In the genomic region with DNA sequence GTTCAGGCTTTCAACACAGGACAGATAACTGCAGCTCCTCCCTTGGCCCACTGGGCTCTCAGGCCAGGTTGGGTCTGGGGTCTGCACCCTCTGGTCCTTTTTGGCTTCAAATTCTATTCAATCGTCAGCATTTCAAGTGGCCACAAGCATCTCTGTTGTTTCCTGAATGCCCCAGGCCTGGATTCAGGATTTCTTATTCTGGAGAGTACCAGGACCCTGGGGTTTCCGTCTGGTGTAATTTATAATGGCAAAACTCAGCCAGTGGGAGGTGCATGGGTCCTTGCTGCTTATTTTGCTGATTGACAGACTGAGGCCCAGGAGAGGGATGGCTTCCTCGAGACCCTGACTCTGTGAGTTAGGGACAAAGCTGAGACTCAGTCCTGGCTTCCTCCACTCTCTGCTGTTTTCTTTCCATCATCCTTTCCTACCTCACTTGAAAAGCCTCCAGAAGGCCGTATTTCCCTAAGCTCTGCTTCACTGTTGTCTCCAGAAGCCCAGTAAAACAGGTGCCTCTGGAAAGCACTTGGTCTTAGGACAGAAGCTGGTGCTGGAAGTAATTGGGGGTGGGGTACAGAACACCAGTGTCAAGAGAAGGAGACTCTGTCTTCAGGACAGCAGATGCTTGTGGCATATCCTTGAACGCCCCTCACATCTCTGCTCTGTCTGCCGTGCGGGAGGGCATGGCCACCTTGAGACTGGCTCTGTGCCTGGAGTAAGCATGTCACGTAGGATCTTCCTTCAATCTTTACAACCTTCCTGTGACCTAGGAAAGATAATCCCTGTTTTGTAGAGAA, we compare ENCODE assay signal across 11 cellular contexts. TPM values are rescaled to one million over a fixed set of nuclear protein-coding genes. Genes with fewer than 3 reads are reported as not detected.
DNase-seq lines count a peak whose midpoint lies in the region; ATAC-seq and TF ChIP-seq lines count a peak whose summit lies in the region.
"Had no signal": no experiment of that assay in that cellular context is flagged by ENCODE, and none has a peak within 500 bp of the region (broad histone marks: within the 10 kb centered on the region; RNA-seq: fewer than 3 reads in every experiment).

No MANE protein-coding gene starts in this region.

- H3K4me3 Mint-ChIP-seq in T-helper 2 cell treated with Interferon-gamma antibody and Interleukin-4, amounts not matched to agents 5 μg/mL and 100 μg/mL, for 36 hours = peak overlapping the region; percentile 74
- H3K4me3 Mint-ChIP-seq in MCF 10A (ENCODE audit: unreplicated experiment) = peak overlapping the region; percentile 45

- no peak overlapping the region for H3K18ac ChIP-seq in mesendoderm (ENCODE audit: low read length)

- H3K4ac ChIP-seq in mesendoderm (ENCODE audit: low read depth, low read length) = no peak overlapping the region

- no peak overlapping the region for H3K4me3 ChIP-seq in mesendoderm (ENCODE audit: low read length)
- H3K4me3 ChIP-seq: SJCRH30 had no signal

- peaks cover 12% of the 10 kb centered on the region for H3K9me3 Mint-ChIP-seq in T-helper 2 cell treated with Interferon-gamma antibody and Interleukin-4, amounts not matched to agents 5 μg/mL and 100 μg/mL, for 36 hours
- H3K9me3 Mint-ChIP-seq in MCF 10A (ENCODE audit: unreplicated experiment) = no peaks in the 10 kb centered on the region

- intact Hi-C loops in MCF 10A (cut with micrococcal nuclease) = loop anchor here (1.0 kb wide), 1 partner anchor 26 kb away; no protein-coding TSS in a partner anchor

- peaks cover 14% of the 10 kb centered on the region for H3K4me1 ChIP-seq in mesendoderm (ENCODE audit: control insufficient read depth, low read depth, low read length)

- H4K8ac ChIP-seq in mesendoderm (ENCODE audit: low read depth, low read length) = no peak overlapping the region

- no peak overlapping the region for H3K4me2 ChIP-seq in mesendoderm (ENCODE audit: low read length)

- no peak overlapping the region for H2BK15ac ChIP-seq in mesendoderm (replicated peaks; ENCODE audit: low read depth)

- H2BK5ac ChIP-seq in mesendoderm (ENCODE audit: low read length) = no peak overlapping the region

- POLR2A ChIA-PET in MCF 10A (lab: Yijun Ruan, JAX) = interaction anchor here (0.9 to 11.3 kb wide), 11 partner anchors 9 to 115 kb away, joined by 3 to 225 read pairs (median 4); a partner anchor contains a TSS

- H3K4me1 Mint-ChIP-seq in T-helper 2 cell treated with Interferon-gamma antibody and Interleukin-4, amounts not matched to agents 5 μg/mL and 100 μg/mL, for 36 hours (ENCODE audit: low read depth) = peaks cover 81% of the 10 kb centered on the region
- peaks cover 86% of the 10 kb centered on the region for H3K4me1 Mint-ChIP-seq in MCF 10A (ENCODE audit: insufficient read depth, unreplicated experiment)

- no CpG with 5 or more reads among the region's 8 CpGs for WGBS in mesendoderm (ENCODE audit: extremely low coverage, insufficient coverage, low lambda C conversion rate)

- H3K36me3 Mint-ChIP-seq in T-helper 2 cell treated with Interferon-gamma antibody and Interleukin-4, amounts not matched to agents 5 μg/mL and 100 μg/mL, for 36 hours (ENCODE audit: low read depth) = peaks cover 76% of the 10 kb centered on the region
- H3K36me3 Mint-ChIP-seq in MCF 10A (ENCODE audit: insufficient read depth, unreplicated experiment) = peaks cover 17% of the 10 kb centered on the region

- BruUV-seq in MCF 10A (replicated peaks; lab: Mats Ljungman, UMichigan) = no TSS peak

- no peak overlapping the region for H2BK120ac ChIP-seq in mesendoderm (ENCODE audit: low read depth, low read length)

- peak overlapping the region; percentile 27 for H3K56ac ChIP-seq in mesendoderm (ENCODE audit: low read length)

- H3K27ac Mint-ChIP-seq in T-helper 2 cell treated with Interferon-gamma antibody and Interleukin-4, amounts not matched to agents 5 μg/mL and 100 μg/mL, for 36 hours = peak overlapping the region; percentile 86
- H3K27ac Mint-ChIP-seq in MCF 10A (ENCODE audit: low read depth, unreplicated experiment) = peak overlapping the region; percentile 37

- no peak overlapping the region for H4K5ac ChIP-seq in mesendoderm (ENCODE audit: low read length)

- CTCF ChIA-PET in MCF 10A (lab: Yijun Ruan, JAX) = interaction anchor here (0.9 to 21.4 kb wide), 6 partner anchors 9 to 116 kb away, joined by 3 to 923 read pairs (median 5); a partner anchor contains a TSS

- no peak for TF ChIP-seq CTCF in MCF 10A (IDR thresholded peaks at IDR 0.05; ENCODE audit: unreplicated experiment)

- ATAC-seq in GM21526 (IDR thresholded peaks at IDR 0.05; ENCODE audit: low FRiP score, unreplicated experiment) = no peak

- H3K79me1 ChIP-seq in mesendoderm (ENCODE audit: low read length) = peaks cover 52% of the 10 kb centered on the region

- no peaks in the 10 kb centered on the region for H3K27me3 ChIP-seq in mesendoderm (ENCODE audit: insufficient read depth, low read length, poor library complexity)
- H3K27me3 ChIP-seq: SJCRH30 had no signal

- no peaks in the 10 kb centered on the region for H3K36me3 ChIP-seq in mesendoderm (ENCODE audit: control insufficient read depth, insufficient read depth, low read length)

- H3K27me3 Mint-ChIP-seq in T-helper 2 cell treated with Interferon-gamma antibody and Interleukin-4, amounts not matched to agents 5 μg/mL and 100 μg/mL, for 36 hours (ENCODE audit: low read depth) = no peaks in the 10 kb centered on the region
- H3K27me3 Mint-ChIP-seq in MCF 10A (ENCODE audit: insufficient read depth, unreplicated experiment) = no peaks in the 10 kb centered on the region
- H3K27me3 Mint-ChIP-seq: IgD-negative memory B cell had no signal

- no peak overlapping the region for H3K23ac ChIP-seq in mesendoderm (ENCODE audit: low read length)

- H3K79me2 ChIP-seq in mesendoderm (ENCODE audit: control insufficient read depth, insufficient read depth, low read length) = peaks cover 52% of the 10 kb centered on the region

- H3K27ac ChIP-seq in mesendoderm (ENCODE audit: low read depth, low read length) (no peak overlapping the region), temporal lobe (ENCODE audit: low read depth, low read length) (peak overlapping the region; percentile 83)
- H3K27ac ChIP-seq: SJCRH30 had no signal

- no peak overlapping the region for H2AK5ac ChIP-seq in mesendoderm (ENCODE audit: low read length)

- H3K9ac ChIP-seq in mesendoderm (ENCODE audit: low read length) = no peak overlapping the region

- DNase-seq in T-helper 2 cell treated with Interferon-gamma antibody and Interleukin-4, amounts not matched to agents 5 μg/mL and 100 μg/mL, for 36 hours (ENCODE audit: low spot score) = no peak
- no peak for DNase-seq in T-helper 2 cell
- DNase-seq in MCF 10A (ENCODE audit: unreplicated experiment) = no peak
- DNase-seq in mesendoderm = no peak
- DNase-seq in NCI-H146 treated with DMSO at 0.1 percent for 48 hours (lab: John Stamatoyannopoulos, UW; ENCODE audit: unreplicated experiment) = no peak
- DNase-seq in stimulated activated CD4-positive, alpha-beta T cell treated with anti-CD3 and anti-CD28 coated beads, Interleukin-15, amount 100 ng/mL, for 24 hours = no peak
- DNase-seq: effector CD8-positive, alpha-beta T cell had no signal

RNA-seq across cellular contexts. Expression of a gene that starts 39.5 kb away (rescaled TPM):
- total RNA-seq in MCF 10A (2022) = not detected in 2 replicates
- 0.06 TPM for polyA plus RNA-seq in mesendoderm (2013, experiment 1 of 2)
- 0.04 TPM for polyA plus RNA-seq in mesendoderm (2013, experiment 2 of 2)
- 1.2 TPM for total RNA-seq in temporal lobe
- total RNA-seq: SJCRH30 had no signal
- polyA plus RNA-seq: IgD-negative memory B cell had no signal

RNA-seq across cellular contexts. Expression of a gene that starts 44.1 kb away (rescaled TPM):
- 46.9 and 53.7 TPM in 2 replicates for total RNA-seq in MCF 10A (2022)
- 32.4 TPM for polyA plus RNA-seq in mesendoderm (2013, experiment 1 of 2)
- 30.9 TPM for polyA plus RNA-seq in mesendoderm (2013, experiment 2 of 2)
- 27.8 TPM for total RNA-seq in temporal lobe
